Comparison of ENCODE assay signal across 19 cellular contexts in genomic region chr4:185809517-185810071, GRCh38. TPM values are rescaled to one million over a fixed set of nuclear protein-coding genes. Genes with fewer than 3 reads are reported as not detected.
A peak's percentile ranks its signal among the peaks of the same experiment; 100 is the strongest.
DNase-seq lines count a peak whose midpoint lies in the region; ATAC-seq and TF ChIP-seq lines count a peak whose summit lies in the region.
"Had no signal": no experiment of that assay in that cellular context is flagged by ENCODE, and none has a peak within 500 bp of the region (broad histone marks: within the 10 kb centered on the region; RNA-seq: fewer than 3 reads in every experiment).

No MANE protein-coding gene starts in this region.

- H3K4me3 Mint-ChIP-seq in CD4-positive, alpha-beta T cell = no peak overlapping the region
- H3K4me3 Mint-ChIP-seq: activated T-helper 17 cell treated with anti-CD3 and anti-CD28 coated beads, Interleukin-2, amount 50 U/mL, for 72 hours; CD8-positive, alpha-beta memory T cell; IgD-negative memory B cell had no signal

- no peaks in the 10 kb centered on the region for H3K36me3 Mint-ChIP-seq in CD4-positive, alpha-beta T cell (ENCODE audit: low read depth)
- H3K36me3 Mint-ChIP-seq: CD8-positive, alpha-beta memory T cell; IgD-negative memory B cell had no signal

- TF ChIP-seq CTCF in thoracic aorta (IDR thresholded peaks at IDR 0.05) = no peak
- no peak for TF ChIP-seq CTCF in CD4-positive, alpha-beta T cell (IDR thresholded peaks at IDR 0.05)

- peaks cover 4% of the 10 kb centered on the region for H3K4me1 ChIP-seq in endocrine pancreas (ENCODE audit: control insufficient read depth, insufficient read depth, low read length)
- H3K4me1 ChIP-seq in mucosa of rectum (ENCODE audit: control insufficient read depth in 2 of 2, insufficient read depth in 2 of 2, low read length in 2 of 2) = peaks cover 0 to 10% of the 10 kb centered on the region in 2 donors
- H3K4me1 ChIP-seq in thoracic aorta (ENCODE audit: control insufficient read depth in 1 of 2, low read depth in 2 of 2) = no peaks in the 10 kb centered on the region

- H3K9ac ChIP-seq in endocrine pancreas (ENCODE audit: control insufficient read depth, insufficient read depth, low read length) (peak overlapping the region; percentile 38), mucosa of rectum (ENCODE audit: low read depth in 1 of 2, low read length in 2 of 2) (peak overlapping the region; percentile 36 to 39)
- H3K9ac ChIP-seq: GM23248 had no signal

- H3K9me3 Mint-ChIP-seq in CD4-positive, alpha-beta T cell = no peaks in the 10 kb centered on the region
- H3K9me3 Mint-ChIP-seq: activated T-helper 17 cell treated with anti-CD3 and anti-CD28 coated beads, Interleukin-2, amount 50 U/mL, for 72 hours; IgD-negative memory B cell had no signal

- ATAC-seq in thoracic aorta (ENCODE audit: insufficient number of reproducible peaks, low FRiP score, low read depth) = no peak
- ATAC-seq in CD4-positive, alpha-beta T cell (ENCODE audit: poor library complexity) = no peak
- ATAC-seq: activated T-helper 17 cell treated with anti-CD3 and anti-CD28 coated beads, Interleukin-2, amount 50 U/mL, for 72 hours had no signal

- H3K27ac Mint-ChIP-seq in CD4-positive, alpha-beta T cell = no peak overlapping the region
- H3K27ac Mint-ChIP-seq: activated T-helper 17 cell treated with anti-CD3 and anti-CD28 coated beads, Interleukin-2, amount 50 U/mL, for 72 hours; CD8-positive, alpha-beta memory T cell; IgD-negative memory B cell had no signal

- POLR2A ChIA-PET in CD4-positive, alpha-beta T cell (lab: Charles Lee) = no interaction called here

- H3K27ac ChIP-seq in mucosa of rectum (ENCODE audit: low read depth in 2 of 2, low read length in 2 of 2) = no peak overlapping the region
- no peak overlapping the region for H3K27ac ChIP-seq in thoracic aorta
- H3K27ac ChIP-seq in CD4-positive, alpha-beta T cell (ENCODE audit: low read depth, low read length) = no peak overlapping the region
- H3K27ac ChIP-seq: GM23248 had no signal

- H3K27me3 Mint-ChIP-seq in CD4-positive, alpha-beta T cell = peaks cover 33% of the 10 kb centered on the region

- H3K4me3 ChIP-seq in endocrine pancreas (ENCODE audit: control insufficient read depth, insufficient read depth, low read length) (peak overlapping the region; percentile 98), mucosa of rectum (ENCODE audit: low read length in 2 of 2) (peak overlapping the region; percentile 73 to 92), thoracic aorta (peak overlapping the region; percentile 31)
- H3K4me3 ChIP-seq: GM23248 had no signal

- CTCF ChIA-PET in CD4-positive, alpha-beta T cell (lab: Charles Lee) = no interaction called here

- H3K4me1 Mint-ChIP-seq in CD4-positive, alpha-beta T cell (ENCODE audit: low read depth) = no peaks in the 10 kb centered on the region
- H3K4me1 Mint-ChIP-seq: activated T-helper 17 cell treated with anti-CD3 and anti-CD28 coated beads, Interleukin-2, amount 50 U/mL, for 72 hours had no signal

- H3K27me3 ChIP-seq in endocrine pancreas (ENCODE audit: control insufficient read depth, insufficient read depth, low read length) (no peaks in the 10 kb centered on the region), mucosa of rectum (ENCODE audit: control insufficient read depth in 2 of 2, insufficient read depth in 2 of 2, low read length in 2 of 2) (no peaks in the 10 kb centered on the region), thoracic aorta (replicated peaks; ENCODE audit: insufficient read depth) (no peaks in the 10 kb centered on the region)
- H3K27me3 ChIP-seq in CD4-positive, alpha-beta T cell (ENCODE audit: control insufficient read depth, insufficient read depth, low read length) = peaks cover 6% of the 10 kb centered on the region

- no peaks in the 10 kb centered on the region for H3K36me3 ChIP-seq in endocrine pancreas (ENCODE audit: control insufficient read depth, insufficient read depth, low read length)
- H3K36me3 ChIP-seq in mucosa of rectum (ENCODE audit: control insufficient read depth in 2 of 2, insufficient read depth in 2 of 2, low read length in 2 of 2) = no peaks in the 10 kb centered on the region
- H3K36me3 ChIP-seq in thoracic aorta = no peaks in the 10 kb centered on the region

- DNase-seq in NCI-H1092 treated with DMSO at 0.1 percent for 48 hours (lab: John Stamatoyannopoulos, UW) (peak; percentile 51), NCI-H1092 (lab: John Stamatoyannopoulos, UW) (no peak), thoracic aorta (ENCODE audit: low spot score) (no peak), RKO (ENCODE audit: low spot score) (no peak), NCI-H345 treated with DMSO at 0.1 percent for 48 hours (lab: John Stamatoyannopoulos, UW; ENCODE audit: unreplicated experiment) (no peak)
- DNase-seq in CD4-positive, alpha-beta T cell = no peak
- DNase-seq: 8988T; activated CD4-positive, alpha-beta T cell treated with anti-CD3 and anti-CD28 coated beads, Interleukin-2, amount 50 U/mL, for 4 hours; CD8-positive, alpha-beta memory T cell; foreskin fibroblast; GM23248; NCI-H1105 treated with DMSO at 0.1 percent for 48 hours; NCI-H510A; stimulated activated naive CD4-positive, alpha-beta T cell; T1000 had no signal

- H3K9me3 ChIP-seq in endocrine pancreas (ENCODE audit: control insufficient read depth, low read length) (no peaks in the 10 kb centered on the region), mucosa of rectum (ENCODE audit: control insufficient read depth in 2 of 2, low read length in 2 of 2) (no peaks in the 10 kb centered on the region), thoracic aorta (no peaks in the 10 kb centered on the region)
- H3K9me3 ChIP-seq in CD4-positive, alpha-beta T cell (ENCODE audit: control insufficient read depth, low read length) = no peaks in the 10 kb centered on the region

- intact Hi-C loops in CD4-positive, alpha-beta T cell (cut with DNase I, micrococcal nuclease) = no loop called here

RNA-seq across cellular contexts. Expression of gene SORBS2, which starts 2.4 kb away (rescaled TPM):
- total RNA-seq in thoracic aorta = 100 to 1,000 TPM; 268 to 443 TPM
- not detected for total RNA-seq in CD4-positive, alpha-beta T cell
- total RNA-seq: activated T-helper 17 cell treated with anti-CD3 and anti-CD28 coated beads, Interleukin-2, amount 50 U/mL, for 72 hours; CD8-positive, alpha-beta memory T cell had no signal

Comparison
In these comparisons a context has a peak if more than half of its experiments do, and no peak if none do; other contexts are left out.
1. H3K4me3 ChIP-seq: peak in every context shown above with its lines; median percentile 98 in endocrine pancreas; 82 in mucosa of rectum; 31 in thoracic aorta.
2. RNA of gene SORBS2, which starts 2.4 kb away (total RNA-seq): 268 to 443 TPM in thoracic aorta; not detected in CD4-positive, alpha-beta T cell; every median in the first group is over 100 times any median in the second.